13 cellular contexts compared by ENCODE assay signal in genomic region chr19:49430678-49431329, GRCh38. TPM values are rescaled to one million over a fixed set of nuclear protein-coding genes. Genes with fewer than 3 reads are reported as not detected.
A peak's percentile ranks its signal among the peaks of the same experiment; 100 is the strongest.
DNase-seq lines count a peak whose midpoint lies in the region; ATAC-seq and TF ChIP-seq lines count a peak whose summit lies in the region.
"Had no signal": no experiment of that assay in that cellular context is flagged by ENCODE, and none has a peak within 500 bp of the region (broad histone marks: within the 10 kb centered on the region; RNA-seq: fewer than 3 reads in every experiment).

No MANE protein-coding gene starts in this region.

- no peak overlapping the region for H3K4me2 ChIP-seq in osteoblast (ENCODE audit: insufficient read depth, low read length)

- no peak overlapping the region for H3K4me3 ChIP-seq in HL-60 (replicated peaks; ENCODE audit: insufficient read depth, low read length)
- H3K4me3 ChIP-seq in osteoblast (ENCODE audit: insufficient read depth, low read length): no peak overlapping the region
- H3K4me3 ChIP-seq: heart left ventricle, MG63 had no signal

- ATAC-seq in activated T-helper 17 cell treated with anti-CD3 and anti-CD28 coated beads, Interleukin-2, amount 50 U/mL, for 72 hours (replicated peaks): peak; percentile 54
- ATAC-seq in Right ventricle myocardium superior (ENCODE audit: poor library complexity) (no peak), GM21360 (IDR thresholded peaks at IDR 0.05; ENCODE audit: unreplicated experiment) (no peak)
- ATAC-seq: heart left ventricle had no signal

- H3K4me1 Mint-ChIP-seq in activated T-helper 17 cell treated with anti-CD3 and anti-CD28 coated beads, Interleukin-2, amount 50 U/mL, for 72 hours: peaks cover 34% of the 10 kb centered on the region

- H3K27ac Mint-ChIP-seq in activated T-helper 17 cell treated with anti-CD3 and anti-CD28 coated beads, Interleukin-2, amount 50 U/mL, for 72 hours: no peak overlapping the region

- peak; percentile 15 for TF ChIP-seq CTCF in HL-60 (IDR thresholded peaks at IDR 0.05; ENCODE audit: insufficient read depth, low read length)
- peak; percentile 27 for TF ChIP-seq CTCF in osteoblast (IDR thresholded peaks at IDR 0.05; ENCODE audit: extremely low read depth, low read depth, low read length)

- H3K4me3 Mint-ChIP-seq in activated T-helper 17 cell treated with anti-CD3 and anti-CD28 coated beads, Interleukin-2, amount 50 U/mL, for 72 hours: no peak overlapping the region

- H3K27ac ChIP-seq in HL-60 (replicated peaks): no peak overlapping the region
- H3K27ac ChIP-seq in osteoblast (ENCODE audit: low read depth, low read length): no peak overlapping the region
- H3K27ac ChIP-seq: heart left ventricle, parathyroid adenoma had no signal

- DNase-seq in NCI-H748 (lab: John Stamatoyannopoulos, UW; ENCODE audit: unreplicated experiment) (peak; percentile 49), NCI-H748 treated with DMSO at 0.1 percent for 48 hours (lab: John Stamatoyannopoulos, UW) (no peak), HL-60 (ENCODE audit: low read depth in 1 of 2, low spot score in 1 of 2) (no peak), osteoblast (ENCODE audit: insufficient read length, low spot score, missing footprints) (peak; percentile 86), Right ventricle myocardium superior (no peak), erythroblast (lab: John Stamatoyannopoulos, UW) (no peak)
- DNase-seq: ACHN, heart left ventricle, MG63, T-helper 9 cell had no signal

- H3K4me1 ChIP-seq in osteoblast (ENCODE audit: insufficient read depth, low read length): no peaks in the 10 kb centered on the region
- H3K4me1 ChIP-seq: parathyroid adenoma had no signal

- intact Hi-C loops in Right ventricle myocardium superior (cut with DNase I): no loop called here

- peaks cover 53% of the 10 kb centered on the region for H3K27me3 ChIP-seq in HL-60 (ENCODE audit: insufficient read depth, poor library complexity, severe bottlenecking)
- H3K27me3 ChIP-seq in osteoblast (ENCODE audit: insufficient read depth, low read length): peaks cover 74% of the 10 kb centered on the region

- H3K36me3 Mint-ChIP-seq in activated T-helper 17 cell treated with anti-CD3 and anti-CD28 coated beads, Interleukin-2, amount 50 U/mL, for 72 hours (ENCODE audit: low read depth): peaks cover 9% of the 10 kb centered on the region

- peaks cover 66% of the 10 kb centered on the region for H3K27me3 Mint-ChIP-seq in activated T-helper 17 cell treated with anti-CD3 and anti-CD28 coated beads, Interleukin-2, amount 50 U/mL, for 72 hours

- H3K9me3 ChIP-seq in osteoblast (ENCODE audit: low read depth, low read length): no peaks in the 10 kb centered on the region
- H3K9me3 ChIP-seq: heart left ventricle, MG63 had no signal

- no peaks in the 10 kb centered on the region for H4K20me1 ChIP-seq in osteoblast (ENCODE audit: insufficient read depth, low read length)

- no peak for TF ChIP-seq POLR2A in erythroblast (IDR thresholded peaks at IDR 0.05; ENCODE audit: low read length)

- H3K9me3 Mint-ChIP-seq in activated T-helper 17 cell treated with anti-CD3 and anti-CD28 coated beads, Interleukin-2, amount 50 U/mL, for 72 hours: no peaks in the 10 kb centered on the region

- H3K79me2 ChIP-seq in osteoblast (ENCODE audit: insufficient read depth, low read length): no peaks in the 10 kb centered on the region
- H3K79me2 ChIP-seq: parathyroid adenoma had no signal

- no peak overlapping the region for H2AFZ ChIP-seq in osteoblast (ENCODE audit: low read length)
- H2AFZ ChIP-seq: parathyroid adenoma had no signal

- H3K36me3 ChIP-seq in osteoblast (ENCODE audit: insufficient read depth, low read length): no peaks in the 10 kb centered on the region
- H3K36me3 ChIP-seq: heart left ventricle, MG63 had no signal

RNA-seq across cellular contexts. Expression of gene GFY, which starts 5.6 kb away (rescaled TPM):
- not detected for total RNA-seq in activated T-helper 17 cell treated with anti-CD3 and anti-CD28 coated beads, Interleukin-2, amount 50 U/mL, for 72 hours
- total RNA-seq in osteoblast (not detected in 2 replicates), Right ventricle myocardium superior (not detected)
- total RNA-seq: heart left ventricle had no signal

RNA-seq across cellular contexts. Expression of gene PTH2, which starts 7.6 kb away (rescaled TPM):
- not detected for total RNA-seq in activated T-helper 17 cell treated with anti-CD3 and anti-CD28 coated beads, Interleukin-2, amount 50 U/mL, for 72 hours
- total RNA-seq in osteoblast (not detected in 2 replicates), Right ventricle myocardium superior (not detected)
- total RNA-seq: heart left ventricle had no signal

RNA-seq across cellular contexts. Expression of gene SLC17A7, which starts 10.5 kb away (rescaled TPM):
- total RNA-seq in activated T-helper 17 cell treated with anti-CD3 and anti-CD28 coated beads, Interleukin-2, amount 50 U/mL, for 72 hours: under 1 TPM in 1 of 2 donors, not detected in 1; 0.40 TPM
- under 0.01 TPM in 2 replicates for total RNA-seq in osteoblast
- 1.8 TPM for total RNA-seq in Right ventricle myocardium superior

RNA-seq across cellular contexts. Expression of gene PIH1D1, which starts 20.8 kb away (rescaled TPM):
- 100 to 1,000 TPM; 183 to 194 TPM for total RNA-seq in activated T-helper 17 cell treated with anti-CD3 and anti-CD28 coated beads, Interleukin-2, amount 50 U/mL, for 72 hours
- 79.3 and 80.7 TPM in 2 replicates for total RNA-seq in osteoblast
- 28.1 TPM for total RNA-seq in Right ventricle myocardium superior

RNA-seq across cellular contexts. Expression of gene ALDH16A1, which starts 22.2 kb away (rescaled TPM):
- 10 to 100 TPM; 15.5 to 39.1 TPM for total RNA-seq in activated T-helper 17 cell treated with anti-CD3 and anti-CD28 coated beads, Interleukin-2, amount 50 U/mL, for 72 hours
- total RNA-seq in osteoblast: 26.4 and 32.7 TPM in 2 replicates
- 10.8 TPM for total RNA-seq in Right ventricle myocardium superior

Comparison
In these comparisons a context has a peak if more than half of its experiments do, and no peak if none do; other contexts are left out.
1. DNase-seq: peak in NCI-H748 (single experiment) and osteoblast (single experiment); none in NCI-H748 treated with DMSO at 0.1 percent for 48 hours (single experiment), HL-60 (0 of 2), Right ventricle myocardium superior (single experiment) and erythroblast (0 of 2).